14 cellular contexts compared by ENCODE assay signal in genomic region chr12:92107094-92107493, GRCh38. TPM values are rescaled to one million over a fixed set of nuclear protein-coding genes. Genes with fewer than 3 reads are reported as not detected.
DNase-seq lines count a peak whose midpoint lies in the region; ATAC-seq and TF ChIP-seq lines count a peak whose summit lies in the region.
"Had no signal": no experiment of that assay in that cellular context is flagged by ENCODE, and none has a peak within 500 bp of the region (broad histone marks: within the 10 kb centered on the region; RNA-seq: fewer than 3 reads in every experiment).

No MANE protein-coding gene starts in this region.

- H3K36me3 Mint-ChIP-seq in CD4-positive, alpha-beta T cell (ENCODE audit: low read depth): peaks cover 36% of the 10 kb centered on the region
- H3K36me3 Mint-ChIP-seq in GM23338 (ENCODE audit: low read depth) (no peaks in the 10 kb centered on the region), naive B cell (peaks cover 0 to 12% of the 10 kb centered on the region in 2 donors)
- H3K36me3 Mint-ChIP-seq: natural killer cell had no signal

- no peak for ATAC-seq in CD4-positive, alpha-beta T cell (ENCODE audit: poor library complexity)
- ATAC-seq in GM23338 (peak; percentile 59), body of pancreas (peak; percentile 34), naive B cell (ENCODE audit: low read depth in 2 of 2) (no peak), HG03196 (IDR thresholded peaks at IDR 0.05; ENCODE audit: unreplicated experiment) (no peak), GM18511 (IDR thresholded peaks at IDR 0.05; ENCODE audit: unreplicated experiment) (no peak)
- ATAC-seq: natural killer cell, sciatic nerve had no signal

- peak overlapping the region; percentile 51 for H3K4me3 Mint-ChIP-seq in CD4-positive, alpha-beta T cell
- peak overlapping the region; percentile 42 for H3K4me3 Mint-ChIP-seq in GM23338
- H3K4me3 Mint-ChIP-seq in naive B cell: no peak overlapping the region
- H3K4me3 Mint-ChIP-seq: B cell, natural killer cell had no signal

- POLR2A ChIA-PET in CD4-positive, alpha-beta T cell (lab: Charles Lee): interaction anchor here (0.6 to 2.9 kb wide), 10 partner anchors 10 to 103 kb away, joined by 3 to 16 read pairs (median 3); partner anchors contain the start of gene BTG1

- no peak overlapping the region for H3K27ac ChIP-seq in CD4-positive, alpha-beta T cell (ENCODE audit: low read depth, low read length)
- H3K27ac ChIP-seq in GM23338 (ENCODE audit: low read depth) (peak overlapping the region; percentile 78), body of pancreas (peak overlapping the region; percentile 4 to 75 (median 44))
- H3K27ac ChIP-seq: PC-9 had no signal

- H3K4me2 ChIP-seq in GM23338: peak overlapping the region; percentile 62
- H3K4me2 ChIP-seq: PC-9 had no signal

- intact Hi-C loops in CD4-positive, alpha-beta T cell (cut with DNase I, micrococcal nuclease): no loop called here
- intact Hi-C loops in body of pancreas (cut with DNase I): no loop called here

- no peak overlapping the region for H3K4me3 ChIP-seq in GM23338
- H3K4me3 ChIP-seq in body of pancreas: no peak overlapping the region
- H3K4me3 ChIP-seq: PC-9 had no signal

- no peaks in the 10 kb centered on the region for H3K9me3 ChIP-seq in CD4-positive, alpha-beta T cell (ENCODE audit: control insufficient read depth, low read length)
- no peaks in the 10 kb centered on the region for H3K9me3 ChIP-seq in body of pancreas

- no peak for DNase-seq in CD4-positive, alpha-beta T cell
- DNase-seq in GM23338 (ENCODE audit: low spot score) (peak; percentile 29), body of pancreas (no peak), naive B cell (no peak), KG1 (lab: John Stamatoyannopoulos, UW) (no peak), NCI-H2227 (lab: John Stamatoyannopoulos, UW; ENCODE audit: unreplicated experiment) (no peak)
- DNase-seq: activated naive CD4-positive, alpha-beta T cell treated with Interleukin-2 at 50 U/mL for 16 hours; natural killer cell; PC-9; stimulated activated CD4-positive, alpha-beta T cell treated with anti-CD3 and anti-CD28 coated beads, Interleukin-4, amount 100 ng/mL, for 1 hour had no signal

- 20 to 32% methylated on average over 4 of the region's 4 CpGs for WGBS in body of pancreas, 2 donors

- H3K27me3 ChIP-seq in CD4-positive, alpha-beta T cell (ENCODE audit: control insufficient read depth, insufficient read depth, low read length): no peaks in the 10 kb centered on the region
- H3K27me3 ChIP-seq in GM23338 (ENCODE audit: insufficient read depth) (no peaks in the 10 kb centered on the region), body of pancreas (no peaks in the 10 kb centered on the region)

- TF ChIP-seq POLR2A in body of pancreas (IDR thresholded peaks at IDR 0.05): no peak

- H3K4me1 ChIP-seq in GM23338 (ENCODE audit: insufficient read depth): peaks cover 51% of the 10 kb centered on the region
- H3K4me1 ChIP-seq in body of pancreas: peaks cover 41% of the 10 kb centered on the region

- no peaks in the 10 kb centered on the region for H3K9me3 Mint-ChIP-seq in CD4-positive, alpha-beta T cell
- H3K9me3 Mint-ChIP-seq in GM23338 (no peaks in the 10 kb centered on the region), naive B cell (no peaks in the 10 kb centered on the region)
- H3K9me3 Mint-ChIP-seq: natural killer cell had no signal

- peaks cover 73% of the 10 kb centered on the region for H3K4me1 Mint-ChIP-seq in CD4-positive, alpha-beta T cell (ENCODE audit: low read depth)
- H3K4me1 Mint-ChIP-seq in GM23338 (peaks cover 61% of the 10 kb centered on the region), naive B cell (peaks cover 22 to 39% (median 37%) of the 10 kb centered on the region in 3 donors)

- peak overlapping the region; percentile 42 for H3K27ac Mint-ChIP-seq in CD4-positive, alpha-beta T cell
- H3K27ac Mint-ChIP-seq in GM23338: peak overlapping the region; percentile 92
- peak overlapping the region in 4 of 6 donors; percentile 19 to 90 (median 68) for H3K27ac Mint-ChIP-seq in naive B cell
- H3K27ac Mint-ChIP-seq: B cell, natural killer cell had no signal

- no peak overlapping the region for H2AFZ ChIP-seq in GM23338
- H2AFZ ChIP-seq: PC-9 had no signal

- no peaks in the 10 kb centered on the region for H3F3A ChIP-seq in GM23338 (replicated peaks; ENCODE audit: low read depth)

- H3K36me3 ChIP-seq in GM23338 (ENCODE audit: insufficient read depth): no peaks in the 10 kb centered on the region
- H3K36me3 ChIP-seq in body of pancreas (replicated peaks in 1 of 2; ENCODE audit: insufficient read depth in 1 of 2, low read depth in 2 of 2): no peaks in the 10 kb centered on the region

- no peaks in the 10 kb centered on the region for H3K27me3 Mint-ChIP-seq in CD4-positive, alpha-beta T cell
- H3K27me3 Mint-ChIP-seq in GM23338 (ENCODE audit: insufficient read depth, low read depth, poor library complexity) (peaks cover 8% of the 10 kb centered on the region), naive B cell (no peaks in the 10 kb centered on the region)
- H3K27me3 Mint-ChIP-seq: B cell had no signal

- no peak for TF ChIP-seq CTCF in CD4-positive, alpha-beta T cell (IDR thresholded peaks at IDR 0.05)
- TF ChIP-seq CTCF in GM23338 (conservative IDR thresholded peaks at IDR 0.05; ENCODE audit: low read depth in 2 of 2) (no peak), body of pancreas (IDR thresholded peaks at IDR 0.05) (no peak)

- H3K9me2 ChIP-seq in GM23338 (ENCODE audit: insufficient read depth): no peaks in the 10 kb centered on the region

- H3K79me2 ChIP-seq in GM23338 (replicated peaks; ENCODE audit: insufficient read depth): peaks cover 14% of the 10 kb centered on the region; the same call in 1 of the 2 replicates

- no peaks in the 10 kb centered on the region for H4K20me1 ChIP-seq in GM23338 (replicated peaks; ENCODE audit: insufficient read depth)

- CTCF ChIA-PET in CD4-positive, alpha-beta T cell (lab: Charles Lee): no interaction called here

TF ChIP-seq in GM23338, 12 proteins besides CTCF, POLR2A, EP300 and RAD21 (continues in another document):
- TF ChIP-seq ETS1 (IDR thresholded peaks at IDR 0.05) (no peak), ZNF114 (CRISPR knock-in tag; IDR thresholded peaks at IDR 0.05) (no peak), ZNF331 (CRISPR knock-in tag; IDR thresholded peaks at IDR 0.05; ENCODE audit: low read depth) (no peak), EZH2 (IDR thresholded peaks at IDR 0.05; ENCODE audit: low read depth, unreplicated experiment) (no peak), STAT1 (IDR thresholded peaks at IDR 0.05; ENCODE audit: unreplicated experiment) (no peak)

RNA-seq across cellular contexts. Expression of gene BTG1, which starts 38.6 kb away (rescaled TPM):
- total RNA-seq in CD4-positive, alpha-beta T cell: 1,000 to 10,000 TPM; 1,698 to 1,774 TPM
- total RNA-seq in GM23338 (2014; rRNA removed; shearing (Covaris generic)): 15.5 and 16.0 TPM in 2 replicates
- polyA plus RNA-seq in GM23338 (2016; fragmentation: Nextera tagmentation; extraction: Ambion mirVana) (26.8 and 36.2 TPM in 2 replicates), naive B cell (ENCODE audit: low read depth in 6 of 6) (1,000 to 10,000 TPM in 3 of 6 donors, 100 to 1,000 TPM in 3; 644 to 1,809 (median 1,004) TPM)
- 10 to 100 TPM; 48.5 to 53.7 TPM for total RNA-seq in body of pancreas

Comparison
In these comparisons a context has a peak if more than half of its experiments do, and no peak if none do; other contexts are left out.
1. ATAC-seq: peak in GM23338 (single experiment) and body of pancreas (single experiment); none in CD4-positive, alpha-beta T cell (single experiment), naive B cell (0 of 2), HG03196 (single experiment) and GM18511 (single experiment).
2. H3K27ac Mint-ChIP-seq: peak in every context shown above with its lines; median percentile 92 in GM23338; 68 in naive B cell; 42 in CD4-positive, alpha-beta T cell.
3. H3K4me3 Mint-ChIP-seq: peak in CD4-positive, alpha-beta T cell (single experiment) and GM23338 (single experiment); none in naive B cell (0 of 8).
4. RNA of gene BTG1, which starts 38.6 kb away (total RNA-seq): 1,698 to 1,774 TPM in CD4-positive, alpha-beta T cell; 48.5 to 53.7 TPM in body of pancreas and 15.5 to 16.0 TPM in GM23338; every median in the first group is over 10 times any median in the second.